9 cellular contexts compared by ENCODE assay signal in the genomic region with DNA sequence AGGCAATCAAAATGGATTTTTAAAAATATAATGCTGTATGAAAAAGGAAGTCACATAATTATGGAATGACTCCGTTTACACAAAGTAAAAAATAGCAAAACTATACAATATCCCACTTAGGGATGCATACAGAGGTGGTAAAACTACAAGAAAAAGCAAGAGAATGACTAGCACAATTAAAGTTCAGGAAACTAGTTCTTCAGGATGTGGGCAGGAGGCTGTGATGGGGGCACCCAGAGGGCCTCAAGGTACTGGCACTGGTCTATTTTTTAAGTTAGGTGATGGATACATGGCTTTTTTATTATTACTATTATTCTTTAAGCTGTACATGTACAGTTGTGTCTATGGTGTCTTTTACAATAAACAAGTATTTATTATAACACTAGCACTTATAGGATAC. TPM values are rescaled to one million over a fixed set of nuclear protein-coding genes. Genes with fewer than 3 reads are reported as not detected.
DNase-seq lines count a peak whose midpoint lies in the region; ATAC-seq, FAIRE-seq and TF ChIP-seq lines count a peak whose summit lies in the region.
"Had no signal": no experiment of that assay in that cellular context is flagged by ENCODE, and none has a peak within 500 bp of the region (broad histone marks: within the 10 kb centered on the region; RNA-seq: fewer than 3 reads in every experiment).

No MANE protein-coding gene starts in this region.

- no peak for DNase-seq in activated T-cell treated with anti-CD3 and anti-CD28 coated beads, Interleukin-2, amount 50 U/mL, for 24 hours
- DNase-seq in activated T-cell treated with anti-CD3 and anti-CD28 coated beads, Interleukin-2, amount 50 U/mL, for 1 hour, result no peak
- no peak for DNase-seq in activated naive CD8-positive, alpha-beta T cell treated with anti-CD3 and anti-CD28 coated beads, Interleukin-2, amount 10 ng/mL, durations not matched to agents 7 days and 5 days
- no peak for DNase-seq in kidney
- DNase-seq in dermis blood vessel endothelial cell, result no peak
- DNase-seq in NK-92 treated with Interleukin-12 subunit alpha and Interleukin-12 subunit beta, amount 100 ng/mL, for 24 hours (lab: John Stamatoyannopoulos, UW), result no peak

- TF ChIP-seq CTCF in kidney (IDR thresholded peaks at IDR 0.05; ENCODE audit: borderline replicate concordance, extremely low read depth, insufficient read depth), result no peak

- H3K4me3 ChIP-seq in kidney (ENCODE audit: low read length in 2 of 2) (peak overlapping the region; percentile 96 to 97), subcutaneous abdominal adipose tissue (ENCODE audit: low read depth in 1 of 5, low read length in 5 of 5) (no peak overlapping the region)

- H3K4me1 ChIP-seq in kidney (ENCODE audit: control insufficient read depth in 1 of 2, insufficient read depth in 1 of 2, low read depth in 1 of 2, low read length in 2 of 2) (peaks cover 29 to 52% of the 10 kb centered on the region in 2 donors), subcutaneous abdominal adipose tissue (ENCODE audit: control insufficient read depth in 5 of 5, insufficient read depth in 5 of 5, low read length in 5 of 5) (peaks cover 30 to 65% (median 59%) of the 10 kb centered on the region in 5 donors)

- H3K9ac ChIP-seq in kidney (ENCODE audit: low read length in 2 of 2) (peak overlapping the region; percentile 95), subcutaneous abdominal adipose tissue (ENCODE audit: low read length in 5 of 5) (peak overlapping the region in 1 of 5 donors; percentile 18)

- peaks cover 0 to 3% (median 0%) of the 10 kb centered on the region in 5 donors for H3K27me3 ChIP-seq in subcutaneous abdominal adipose tissue (ENCODE audit: control insufficient read depth in 5 of 5, insufficient read depth in 4 of 5, low read length in 5 of 5)

- H3K9me3 ChIP-seq in kidney (ENCODE audit: control insufficient read depth in 1 of 2, low read length in 2 of 2) (no peaks in the 10 kb centered on the region), subcutaneous abdominal adipose tissue (ENCODE audit: control insufficient read depth in 5 of 5, low read length in 5 of 5) (peaks cover 0 to 3% (median 0%) of the 10 kb centered on the region in 5 donors)
- H3K9me3 ChIP-seq: neutrophil had no signal

- H3K9me3 Mint-ChIP-seq in activated T-cell treated with anti-CD3 and anti-CD28 coated beads, Interleukin-2, amount 50 U/mL, for 24 hours, result no peaks in the 10 kb centered on the region
- H3K9me3 Mint-ChIP-seq in activated naive CD8-positive, alpha-beta T cell treated with anti-CD3 and anti-CD28 coated beads, Interleukin-2, amount 10 ng/mL, durations not matched to agents 7 days and 5 days, result no peaks in the 10 kb centered on the region

- peak overlapping the region; percentile 97 for H3K4me3 Mint-ChIP-seq in activated T-cell treated with anti-CD3 and anti-CD28 coated beads, Interleukin-2, amount 50 U/mL, for 24 hours
- H3K4me3 Mint-ChIP-seq in activated naive CD8-positive, alpha-beta T cell treated with anti-CD3 and anti-CD28 coated beads, Interleukin-2, amount 10 ng/mL, durations not matched to agents 7 days and 5 days, result peak overlapping the region; percentile 99

- POLR2A ChIA-PET in activated naive CD8-positive, alpha-beta T cell treated with anti-CD3 and anti-CD28 coated beads, Interleukin-2, amount 10 ng/mL, durations not matched to agents 7 days and 5 days (lab: Charles Lee), result interaction anchor here (1.1 to 7.1 kb wide), 3 partner anchors 13 to 219 kb away, joined by 3 to 71 read pairs (median 4); a partner anchor contains a TSS

- H3K27ac ChIP-seq in kidney (ENCODE audit: low read depth in 2 of 2, low read length in 2 of 2) (peak overlapping the region in 1 of 2 donors; percentile 91), subcutaneous abdominal adipose tissue (ENCODE audit: low read depth, low read length) (peak overlapping the region; percentile 70)

- H3K27ac Mint-ChIP-seq in activated T-cell treated with anti-CD3 and anti-CD28 coated beads, Interleukin-2, amount 50 U/mL, for 24 hours, result peak overlapping the region; percentile 89
- H3K27ac Mint-ChIP-seq in activated naive CD8-positive, alpha-beta T cell treated with anti-CD3 and anti-CD28 coated beads, Interleukin-2, amount 10 ng/mL, durations not matched to agents 7 days and 5 days, result peak overlapping the region; percentile 85

- peaks cover 3 to 8% of the 10 kb centered on the region in 2 donors for H3K36me3 ChIP-seq in kidney (ENCODE audit: control insufficient read depth in 1 of 2, insufficient read depth in 2 of 2, low read length in 2 of 2)
- peaks cover 0 to 16% (median 8%) of the 10 kb centered on the region in 5 donors for H3K36me3 ChIP-seq in subcutaneous abdominal adipose tissue (ENCODE audit: control insufficient read depth in 5 of 5, insufficient read depth in 5 of 5, low read length in 5 of 5)

- ATAC-seq in activated naive CD8-positive, alpha-beta T cell treated with anti-CD3 and anti-CD28 coated beads, Interleukin-2, amount 10 ng/mL, durations not matched to agents 7 days and 5 days (ENCODE audit: low read depth), result no peak
- ATAC-seq in HG02623 (IDR thresholded peaks at IDR 0.05; ENCODE audit: unreplicated experiment), result no peak

- H3K36me3 Mint-ChIP-seq in activated T-cell treated with anti-CD3 and anti-CD28 coated beads, Interleukin-2, amount 50 U/mL, for 24 hours (ENCODE audit: low read depth), result peaks cover 33% of the 10 kb centered on the region
- H3K36me3 Mint-ChIP-seq in activated naive CD8-positive, alpha-beta T cell treated with anti-CD3 and anti-CD28 coated beads, Interleukin-2, amount 10 ng/mL, durations not matched to agents 7 days and 5 days, result peaks cover 21% of the 10 kb centered on the region

- no peaks in the 10 kb centered on the region for H3K27me3 Mint-ChIP-seq in activated T-cell treated with anti-CD3 and anti-CD28 coated beads, Interleukin-2, amount 50 U/mL, for 24 hours
- no peaks in the 10 kb centered on the region for H3K27me3 Mint-ChIP-seq in activated naive CD8-positive, alpha-beta T cell treated with anti-CD3 and anti-CD28 coated beads, Interleukin-2, amount 10 ng/mL, durations not matched to agents 7 days and 5 days

- peaks cover 42% of the 10 kb centered on the region for H3K4me1 Mint-ChIP-seq in activated T-cell treated with anti-CD3 and anti-CD28 coated beads, Interleukin-2, amount 50 U/mL, for 24 hours (ENCODE audit: low read depth)
- H3K4me1 Mint-ChIP-seq in activated naive CD8-positive, alpha-beta T cell treated with anti-CD3 and anti-CD28 coated beads, Interleukin-2, amount 10 ng/mL, durations not matched to agents 7 days and 5 days, result peaks cover 40% of the 10 kb centered on the region

- intact Hi-C loops in kidney (cut with DNase I), result no loop called here

- FAIRE-seq in kidney (lab: Jason Lieb, UNC), result no peak

RNA-seq across cellular contexts. Expression of a gene that starts 1.4 kb away (rescaled TPM):
- total RNA-seq in activated naive CD8-positive, alpha-beta T cell treated with anti-CD3 and anti-CD28 coated beads, Interleukin-2, amount 10 ng/mL, durations not matched to agents 7 days and 5 days, result 10 to 100 TPM; 31.0 to 34.6 TPM
- total RNA-seq in kidney (21.1 TPM), dermis blood vessel endothelial cell (3.3 and 5.4 TPM in 2 replicates)
- polyA plus RNA-seq in kidney (ENCODE audit: insufficient read depth, low read depth, low replicate concordance), result 3.8 TPM

RNA-seq across cellular contexts. Expression of a gene that starts 41.6 kb away (rescaled TPM):
- 10 to 100 TPM; 73.8 to 80.6 TPM for total RNA-seq in activated naive CD8-positive, alpha-beta T cell treated with anti-CD3 and anti-CD28 coated beads, Interleukin-2, amount 10 ng/mL, durations not matched to agents 7 days and 5 days
- total RNA-seq in kidney, result 65.8 TPM
- polyA plus RNA-seq in kidney (ENCODE audit: insufficient read depth, low read depth, low replicate concordance), result 45.7 TPM
- 49.7 and 82.9 TPM in 2 replicates for total RNA-seq in dermis blood vessel endothelial cell

Comparison
In these comparisons a context has a peak if more than half of its experiments do, and no peak if none do; other contexts are left out.
1. H3K4me3 ChIP-seq: peak in kidney (2 of 2); none in subcutaneous abdominal adipose tissue (0 of 5).